In the genomic region with DNA sequence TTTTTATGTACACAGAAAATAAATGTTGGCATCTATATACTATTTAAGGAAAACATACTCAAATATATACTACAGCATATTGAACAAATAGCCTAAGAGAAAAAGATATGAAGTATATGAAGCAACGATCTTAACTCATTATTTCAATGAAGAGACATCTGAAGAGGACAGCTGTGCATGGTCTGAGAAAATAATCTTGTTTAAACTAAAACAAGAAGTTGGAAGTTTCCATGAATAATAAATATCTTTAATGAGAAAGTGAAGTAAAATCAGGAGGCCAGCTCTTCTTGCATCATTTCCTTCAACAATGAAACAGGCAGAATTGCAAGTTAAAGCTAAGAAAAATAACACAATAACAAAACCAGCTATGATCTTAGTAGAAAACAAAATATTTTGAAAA, we compare ENCODE assay signal across 20 cellular contexts.
"Had no signal": no experiment of that assay in that cellular context is flagged by ENCODE, and none has a peak within 500 bp of the region (broad histone marks: within the 10 kb centered on the region; RNA-seq: fewer than 3 reads in every experiment).

No MANE protein-coding gene starts in this region.

- H3K9me3 ChIP-seq: esophagus muscularis mucosa, heart right ventricle, neutrophil had no signal

- H3K27me3 Mint-ChIP-seq: activated CD4-positive, alpha-beta T cell treated with anti-CD3 and anti-CD28 coated beads, Interleukin-2, amount 10 ng/mL, durations not matched to agents 7 days and 5 days; activated T-cell treated with anti-CD3 and anti-CD28 coated beads, Interleukin-2, amount 50 U/mL, for 24 hours; central memory CD8-positive, alpha-beta T cell; memory B cell had no signal

- H3K27ac ChIP-seq: brain microvascular endothelial cell, coronary artery, esophagus muscularis mucosa, heart right ventricle, neutrophil had no signal

- H3K4me3 Mint-ChIP-seq: activated CD4-positive, alpha-beta T cell treated with anti-CD3 and anti-CD28 coated beads, Interleukin-2, amount 10 ng/mL, durations not matched to agents 7 days and 5 days; activated CD8-positive, alpha-beta T cell treated with anti-CD3 and anti-CD28 coated beads, Interleukin-2, amount 10 ng/mL, durations not matched to agents 7 days and 5 days; activated T-cell treated with anti-CD3 and anti-CD28 coated beads, Interleukin-2, amount 50 U/mL, for 24 hours; central memory CD8-positive, alpha-beta T cell; memory B cell; natural killer cell; T-helper 2 cell treated with Interferon-gamma antibody and Interleukin-4, amounts not matched to agents 5 μg/mL and 100 μg/mL, for 36 hours had no signal

- DNase-seq: activated CD4-positive, alpha-beta T cell treated with anti-CD3 and anti-CD28 coated beads, Interleukin-2, amount 10 ng/mL, durations not matched to agents 7 days and 5 days; activated CD8-positive, alpha-beta T cell treated with anti-CD3 and anti-CD28 coated beads, Interleukin-2, amount 10 ng/mL, durations not matched to agents 7 days and 5 days; activated naive CD4-positive, alpha-beta T cell treated with anti-CD3 and anti-CD28 coated beads, Interleukin-2, amount 50 U/mL, for 16 hours; activated T-cell treated with anti-CD3 and anti-CD28 coated beads, Interleukin-2, amount 50 U/mL, for 24 hours; aorta; brain microvascular endothelial cell; effector CD4-positive, alpha-beta T cell; heart right ventricle; kidney glomerular epithelial cell; natural killer cell; stimulated activated CD4-positive, alpha-beta T cell treated with anti-CD3 and anti-CD28 coated beads, Interleukin-12 subunit alpha, Interleukin-12 subunit beta, amount 100 ng/mL, for 4 hours; stimulated activated CD4-positive, alpha-beta T cell treated with anti-CD3 and anti-CD28 coated beads, Interleukin-1b, Interleukin-23, amount 100 ng/mL, for 48 hours; stimulated activated CD8-positive, alpha-beta memory T cell treated with anti-CD3 and anti-CD28 coated beads, Interleukin-4, amount 100 ng/mL, for 48 hours; stimulated activated naive CD4-positive, alpha-beta T cell had no signal

- H3K36me3 ChIP-seq: brain microvascular endothelial cell, esophagus muscularis mucosa, heart right ventricle, neutrophil had no signal

- H3K36me3 Mint-ChIP-seq: memory B cell, natural killer cell had no signal

- ATAC-seq: activated CD8-positive, alpha-beta T cell treated with anti-CD3 and anti-CD28 coated beads, Interleukin-2, amount 10 ng/mL, durations not matched to agents 7 days and 5 days; heart right ventricle; natural killer cell had no signal

- H3K4me1 ChIP-seq: esophagus muscularis mucosa, heart right ventricle had no signal

- H3K27ac Mint-ChIP-seq: activated CD4-positive, alpha-beta T cell treated with anti-CD3 and anti-CD28 coated beads, Interleukin-2, amount 10 ng/mL, durations not matched to agents 7 days and 5 days; activated CD8-positive, alpha-beta T cell treated with anti-CD3 and anti-CD28 coated beads, Interleukin-2, amount 10 ng/mL, durations not matched to agents 7 days and 5 days; activated T-cell treated with anti-CD3 and anti-CD28 coated beads, Interleukin-2, amount 50 U/mL, for 24 hours; memory B cell; natural killer cell; T-helper 2 cell treated with Interferon-gamma antibody and Interleukin-4, amounts not matched to agents 5 μg/mL and 100 μg/mL, for 36 hours had no signal

- H3K4me3 ChIP-seq: coronary artery, esophagus muscularis mucosa, heart right ventricle had no signal

- H3K4me1 Mint-ChIP-seq: activated CD4-positive, alpha-beta T cell treated with anti-CD3 and anti-CD28 coated beads, Interleukin-2, amount 10 ng/mL, durations not matched to agents 7 days and 5 days; central memory CD8-positive, alpha-beta T cell; memory B cell; natural killer cell had no signal

- H3K27me3 ChIP-seq: brain microvascular endothelial cell, esophagus muscularis mucosa, heart right ventricle, neutrophil had no signal
